19 cellular contexts compared by ENCODE assay signal in genomic region chr22:50009765-50010675, GRCh38. TPM values are rescaled to one million over a fixed set of nuclear protein-coding genes. Genes with fewer than 3 reads are reported as not detected.
DNase-seq lines count a peak whose midpoint lies in the region; ATAC-seq, FAIRE-seq and TF ChIP-seq lines count a peak whose summit lies in the region.
"Had no signal": no experiment of that assay in that cellular context is flagged by ENCODE, and none has a peak within 500 bp of the region (broad histone marks: within the 10 kb centered on the region; RNA-seq: fewer than 3 reads in every experiment).

No MANE protein-coding gene starts in this region.

- no peaks in the 10 kb centered on the region for H3K36me3 ChIP-seq in vagina
- H3K36me3 ChIP-seq: BLaER1 had no signal

- H3K9me3 ChIP-seq in vagina = no peaks in the 10 kb centered on the region
- H3K9me3 ChIP-seq: BLaER1 had no signal

- no peak for TF ChIP-seq POLR2A in vagina (IDR thresholded peaks at IDR 0.05)

- H3K4me3 ChIP-seq in vagina = no peak overlapping the region
- H3K4me3 ChIP-seq: BLaER1 had no signal

- peaks cover 11% of the 10 kb centered on the region for H3K27me3 ChIP-seq in vagina

- no peaks in the 10 kb centered on the region for H3K9me3 Mint-ChIP-seq in stimulated activated naive CD8-positive, alpha-beta T cell treated with anti-CD3 and anti-CD28 coated beads, Interleukin-15, amount 100 ng/mL, for 72 hours
- H3K9me3 Mint-ChIP-seq in activated naive CD8-positive, alpha-beta T cell treated with anti-CD3 and anti-CD28 coated beads, Interleukin-2, amount 50 U/mL, for 24 hours = no peaks in the 10 kb centered on the region
- H3K9me3 Mint-ChIP-seq: activated naive CD8-positive, alpha-beta T cell treated with anti-CD3 and anti-CD28 coated beads, Interleukin-2, amount 10 ng/mL, durations not matched to agents 7 days and 5 days had no signal

- peaks cover 18% of the 10 kb centered on the region for H3K4me1 ChIP-seq in vagina
- H3K4me1 ChIP-seq: parathyroid adenoma had no signal

- peaks cover 42% of the 10 kb centered on the region for H3K4me1 Mint-ChIP-seq in stimulated activated naive CD8-positive, alpha-beta T cell treated with anti-CD3 and anti-CD28 coated beads, Interleukin-15, amount 100 ng/mL, for 72 hours
- H3K4me1 Mint-ChIP-seq in activated naive CD8-positive, alpha-beta T cell treated with anti-CD3 and anti-CD28 coated beads, Interleukin-2, amount 50 U/mL, for 24 hours = peaks cover 23% of the 10 kb centered on the region

- FAIRE-seq in frontal cortex (lab: Jason Lieb, UNC) = no peak
- FAIRE-seq: RCC 7860 had no signal

- peaks cover 24% of the 10 kb centered on the region for H3K27me3 Mint-ChIP-seq in stimulated activated naive CD8-positive, alpha-beta T cell treated with anti-CD3 and anti-CD28 coated beads, Interleukin-15, amount 100 ng/mL, for 72 hours
- peaks cover 6% of the 10 kb centered on the region for H3K27me3 Mint-ChIP-seq in activated naive CD8-positive, alpha-beta T cell treated with anti-CD3 and anti-CD28 coated beads, Interleukin-2, amount 50 U/mL, for 24 hours

- H3K36me3 Mint-ChIP-seq in activated naive CD8-positive, alpha-beta T cell treated with anti-CD3 and anti-CD28 coated beads, Interleukin-2, amount 50 U/mL, for 24 hours (ENCODE audit: low read depth) = no peaks in the 10 kb centered on the region
- H3K36me3 Mint-ChIP-seq: activated naive CD8-positive, alpha-beta T cell treated with anti-CD3 and anti-CD28 coated beads, Interleukin-2, amount 10 ng/mL, durations not matched to agents 7 days and 5 days had no signal

- peak overlapping the region in 1 of 2 donors; percentile 65 for H3K4me3 Mint-ChIP-seq in stimulated activated naive CD8-positive, alpha-beta T cell treated with anti-CD3 and anti-CD28 coated beads, Interleukin-15, amount 100 ng/mL, for 72 hours
- peak overlapping the region; percentile 34 for H3K4me3 Mint-ChIP-seq in activated naive CD8-positive, alpha-beta T cell treated with anti-CD3 and anti-CD28 coated beads, Interleukin-2, amount 50 U/mL, for 24 hours
- H3K4me3 Mint-ChIP-seq: activated naive CD8-positive, alpha-beta T cell treated with anti-CD3 and anti-CD28 coated beads, Interleukin-2, amount 10 ng/mL, durations not matched to agents 7 days and 5 days had no signal

- no peak overlapping the region for H3K27ac ChIP-seq in vagina
- H3K27ac ChIP-seq: BLaER1, parathyroid adenoma had no signal

- no peak for DNase-seq in stimulated activated naive CD8-positive, alpha-beta T cell treated with anti-CD3 and anti-CD28 coated beads, Interleukin-15, amount 100 ng/mL, for 72 hours
- no peak for DNase-seq in stimulated activated naive CD8-positive, alpha-beta T cell treated with anti-CD3 and anti-CD28 coated beads, Interleukin-15, Interleukin-2, amounts not matched to agents 100 U/mL and 50 U/mL, for 24 hours
- no peak for DNase-seq in activated naive CD8-positive, alpha-beta T cell treated with anti-CD3 and anti-CD28 coated beads, Interleukin-2, amount 50 U/mL, for 24 hours
- DNase-seq in mesenteric fat pad (ENCODE audit: low spot score) (peak; percentile 88), NCI-H69 (lab: John Stamatoyannopoulos, UW) (no peak), vagina (ENCODE audit: extremely low spot score in 2 of 2) (no peak), frontal cortex (ENCODE audit: low spot score in 2 of 2) (no peak)
- DNase-seq: activated naive CD8-positive, alpha-beta T cell treated with anti-CD3 and anti-CD28 coated beads, Interleukin-2, amount 10 ng/mL, durations not matched to agents 7 days and 5 days; EL; KG1; mesenchymal stem cell; NCI-H1436; NCI-H510A had no signal

- intact Hi-C loops in vagina (cut with DNase I) = no loop called here

- no peak overlapping the region for H3K27ac Mint-ChIP-seq in stimulated activated naive CD8-positive, alpha-beta T cell treated with anti-CD3 and anti-CD28 coated beads, Interleukin-15, amount 100 ng/mL, for 72 hours
- H3K27ac Mint-ChIP-seq in activated naive CD8-positive, alpha-beta T cell treated with anti-CD3 and anti-CD28 coated beads, Interleukin-2, amount 50 U/mL, for 24 hours = peak overlapping the region; percentile 54
- H3K27ac Mint-ChIP-seq: activated naive CD8-positive, alpha-beta T cell treated with anti-CD3 and anti-CD28 coated beads, Interleukin-2, amount 10 ng/mL, durations not matched to agents 7 days and 5 days had no signal

- peak; percentile 31 for ATAC-seq in stimulated activated naive CD8-positive, alpha-beta T cell treated with anti-CD3 and anti-CD28 coated beads, Interleukin-15, amount 100 ng/mL, for 72 hours
- no peak for ATAC-seq in stimulated activated naive CD8-positive, alpha-beta T cell treated with anti-CD3 and anti-CD28 coated beads, Interleukin-15, Interleukin-2, amounts not matched to agents 100 U/mL and 50 U/mL, for 24 hours
- ATAC-seq in activated naive CD8-positive, alpha-beta T cell treated with anti-CD3 and anti-CD28 coated beads, Interleukin-2, amount 50 U/mL, for 24 hours = no peak
- no peak for ATAC-seq in GM21526 (IDR thresholded peaks at IDR 0.05; ENCODE audit: low FRiP score, unreplicated experiment)

- TF ChIP-seq CTCF in vagina (IDR thresholded peaks at IDR 0.05) = no peak

RNA-seq across cellular contexts. Expression of gene IL17REL, which starts 2.5 kb away (rescaled TPM):
- total RNA-seq in mesenteric fat pad (not detected), vagina (not detected), frontal cortex (under 0.01 TPM)
- total RNA-seq: activated naive CD8-positive, alpha-beta T cell treated with anti-CD3 and anti-CD28 coated beads, Interleukin-2, amount 10 ng/mL, durations not matched to agents 7 days and 5 days; T-helper 2 cell treated with Interferon-gamma antibody and Interleukin-4, amounts not matched to agents 100 ng/mL and 5 ng/mL, for 36 hours had no signal

RNA-seq across cellular contexts. Expression of gene TTLL8, which starts 48.1 kb away (rescaled TPM):
- total RNA-seq in mesenteric fat pad (not detected), vagina (not detected), frontal cortex (not detected)
- total RNA-seq: activated naive CD8-positive, alpha-beta T cell treated with anti-CD3 and anti-CD28 coated beads, Interleukin-2, amount 10 ng/mL, durations not matched to agents 7 days and 5 days; cerebellum; T-helper 2 cell treated with Interferon-gamma antibody and Interleukin-4, amounts not matched to agents 100 ng/mL and 5 ng/mL, for 36 hours had no signal

RNA-seq across cellular contexts. Expression of gene PIM3, which starts 49.4 kb away (rescaled TPM):
- total RNA-seq in mesenteric fat pad = 124 TPM
- 97.2 TPM for total RNA-seq in vagina
- total RNA-seq in frontal cortex = 16.3 TPM
